23 cellular contexts compared by ENCODE assay signal in the genomic region with DNA sequence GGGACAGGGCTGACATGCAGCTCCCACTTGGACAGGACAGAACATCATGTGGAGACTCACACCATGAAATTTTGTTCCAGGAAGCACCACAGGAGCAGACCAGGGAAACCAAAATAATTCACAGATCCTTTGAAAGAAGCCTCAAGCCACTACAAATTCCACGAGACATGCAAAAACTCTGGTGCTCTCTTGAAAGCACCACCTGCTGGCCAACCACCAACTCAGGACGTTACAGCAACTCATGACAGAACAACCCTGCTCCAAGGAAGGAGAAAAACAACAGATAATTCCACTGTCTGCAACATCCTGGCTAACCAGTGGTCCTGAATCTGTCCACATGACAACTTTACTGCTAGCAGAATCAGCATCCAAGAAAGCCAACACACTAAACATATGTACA.
"Had no signal": no experiment of that assay in that cellular context is flagged by ENCODE, and none has a peak within 500 bp of the region (broad histone marks: within the 10 kb centered on the region; RNA-seq: fewer than 3 reads in every experiment).

No MANE protein-coding gene starts in this region.

- H3K27ac ChIP-seq: epithelial cell of prostate, spleen, thoracic aorta, WERI-Rb-1 had no signal

- DNase-seq: activated CD4-positive, alpha-beta memory T cell treated with anti-CD3 and anti-CD28 coated beads for 36 hours; activated CD4-positive, alpha-beta T cell treated with anti-CD3 and anti-CD28 coated beads for 36 hours; activated gamma-delta T cell treated with Interleukin-2 at 50 U/mL for 16 hours; activated T-cell treated with anti-CD3 and anti-CD28 coated beads for 4 hours; effector memory CD8-positive, alpha-beta T cell; foreskin melanocyte; glutamatergic neuron; hippocampal formation; kidney; occipital lobe; retina; spleen; stimulated activated naive B cell treated with anti-CD40 and anti-IgM and Interleukin-4, amounts not matched to agents 10 μg/mL and 1 μg/mL and 100 μg/mL, for 72 hours; T-helper 2 cell; WERI-Rb-1 had no signal

- H3K4me3 ChIP-seq: lung, spleen, thoracic aorta had no signal

- H3K27ac Mint-ChIP-seq: activated CD4-positive, alpha-beta memory T cell treated with anti-CD3 and anti-CD28 coated beads for 36 hours; activated CD4-positive, alpha-beta T cell treated with anti-CD3 and anti-CD28 coated beads for 36 hours; activated naive CD8-positive, alpha-beta T cell; activated T-helper 1 cell treated with anti-CD3 and anti-CD28 coated beads, Interleukin-12 subunit alpha, Interleukin-12 subunit beta, Interleukin-2, Interleukin-4 antibody, amounts not matched to agents 30 ng/mL and 10 ng/mL and 1 ng/mL, durations not matched to agents 14 hours and 24 hours and 36 hours; effector memory CD8-positive, alpha-beta T cell; mesothelial cell of epicardium; nephron; stimulated activated naive B cell treated with anti-CD40 and anti-IgM and Interleukin-4, amounts not matched to agents 10 μg/mL and 1 μg/mL and 100 μg/mL, for 72 hours had no signal

- H3K27me3 ChIP-seq: spleen had no signal

- H3K36me3 ChIP-seq: spleen, thoracic aorta, WERI-Rb-1 had no signal

- ATAC-seq: activated CD4-positive, alpha-beta T cell treated with anti-CD3 and anti-CD28 coated beads for 36 hours; effector memory CD8-positive, alpha-beta T cell; left lobe of liver; stimulated activated naive B cell treated with anti-CD40 and anti-IgM and Interleukin-4, amounts not matched to agents 10 μg/mL and 1 μg/mL and 100 μg/mL, for 72 hours had no signal

- H3K36me3 Mint-ChIP-seq: activated naive CD8-positive, alpha-beta T cell had no signal

- H3K4me1 ChIP-seq: spleen had no signal

- FAIRE-seq: kidney had no signal
